ENCODE assay signal across 9 cellular contexts in genomic region chr14:101808020-101808641, GRCh38. TPM values are rescaled to one million over a fixed set of nuclear protein-coding genes. Genes with fewer than 3 reads are reported as not detected.
A peak's percentile ranks its signal among the peaks of the same experiment; 100 is the strongest.
DNase-seq lines count a peak whose midpoint lies in the region; ATAC-seq and TF ChIP-seq lines count a peak whose summit lies in the region.
"Had no signal": no experiment of that assay in that cellular context is flagged by ENCODE, and none has a peak within 500 bp of the region (broad histone marks: within the 10 kb centered on the region; RNA-seq: fewer than 3 reads in every experiment).

No MANE protein-coding gene starts in this region.

- no peaks in the 10 kb centered on the region for H3K9me3 Mint-ChIP-seq in T-helper 2 cell treated with Interferon-gamma antibody and Interleukin-4, amounts not matched to agents 5 μg/mL and 100 μg/mL, for 36 hours
- no peaks in the 10 kb centered on the region for H3K9me3 Mint-ChIP-seq in stimulated activated memory B cell treated with anti-CD40 and anti-IgM and Interleukin-4, amounts not matched to agents 10 μg/mL and 1 μg/mL and 100 μg/mL, for 72 hours

- TF ChIP-seq CTCF in OCI-LY3 (IDR thresholded peaks at IDR 0.05; ENCODE audit: low read depth, low read length) (no peak), epithelial cell of proximal tubule (conservative IDR thresholded peaks at IDR 0.05; ENCODE audit: low read depth, low read length) (peak; percentile 13)

- H3K9me3 ChIP-seq in OCI-LY3 (ENCODE audit: insufficient read depth, low read length), result no peaks in the 10 kb centered on the region
- H3K9me3 ChIP-seq: Caco-2 had no signal

- peaks cover 3% of the 10 kb centered on the region for H3K36me3 ChIP-seq in OCI-LY3 (replicated peaks; ENCODE audit: low read depth, low read length)

- H4K20me1 ChIP-seq in OCI-LY3 (ENCODE audit: insufficient read depth, low read length), result peaks cover 22% of the 10 kb centered on the region

- H3K27me3 ChIP-seq in OCI-LY3 (ENCODE audit: low read depth, low read length), result no peaks in the 10 kb centered on the region

- ATAC-seq in stimulated activated memory B cell treated with anti-CD40 and anti-IgM and Interleukin-4, amounts not matched to agents 10 μg/mL and 1 μg/mL and 100 μg/mL, for 72 hours, result no peak
- ATAC-seq in GM19023 (IDR thresholded peaks at IDR 0.05; ENCODE audit: unreplicated experiment) (no peak), HG03175 (IDR thresholded peaks at IDR 0.05; ENCODE audit: unreplicated experiment) (no peak)

- no peak overlapping the region for H2AFZ ChIP-seq in OCI-LY3 (ENCODE audit: low read depth, low read length)

- peaks cover 32% of the 10 kb centered on the region for H3K4me1 Mint-ChIP-seq in T-helper 2 cell treated with Interferon-gamma antibody and Interleukin-4, amounts not matched to agents 5 μg/mL and 100 μg/mL, for 36 hours (ENCODE audit: low read depth)
- peaks cover 30% of the 10 kb centered on the region for H3K4me1 Mint-ChIP-seq in stimulated activated memory B cell treated with anti-CD40 and anti-IgM and Interleukin-4, amounts not matched to agents 10 μg/mL and 1 μg/mL and 100 μg/mL, for 72 hours

- H3K9ac ChIP-seq in OCI-LY3 (ENCODE audit: low read length), result no peak overlapping the region

- H3K36me3 Mint-ChIP-seq in T-helper 2 cell treated with Interferon-gamma antibody and Interleukin-4, amounts not matched to agents 5 μg/mL and 100 μg/mL, for 36 hours (ENCODE audit: low read depth), result peaks cover 28% of the 10 kb centered on the region
- peaks cover 13% of the 10 kb centered on the region for H3K36me3 Mint-ChIP-seq in stimulated activated memory B cell treated with anti-CD40 and anti-IgM and Interleukin-4, amounts not matched to agents 10 μg/mL and 1 μg/mL and 100 μg/mL, for 72 hours

- no peak overlapping the region for H3K4me3 ChIP-seq in OCI-LY3 (ENCODE audit: low read length)
- H3K4me3 ChIP-seq in epithelial cell of proximal tubule (ENCODE audit: low read depth, low read length), result no peak overlapping the region

- peak overlapping the region; percentile 61 for H3K27ac Mint-ChIP-seq in T-helper 2 cell treated with Interferon-gamma antibody and Interleukin-4, amounts not matched to agents 5 μg/mL and 100 μg/mL, for 36 hours
- H3K27ac Mint-ChIP-seq in stimulated activated memory B cell treated with anti-CD40 and anti-IgM and Interleukin-4, amounts not matched to agents 10 μg/mL and 1 μg/mL and 100 μg/mL, for 72 hours, result peak overlapping the region; percentile 62

- peaks cover 30% of the 10 kb centered on the region for H3K79me2 ChIP-seq in OCI-LY3 (ENCODE audit: low read length)

- peak overlapping the region; percentile 35 for H3K4me3 Mint-ChIP-seq in T-helper 2 cell treated with Interferon-gamma antibody and Interleukin-4, amounts not matched to agents 5 μg/mL and 100 μg/mL, for 36 hours
- no peak overlapping the region for H3K4me3 Mint-ChIP-seq in stimulated activated memory B cell treated with anti-CD40 and anti-IgM and Interleukin-4, amounts not matched to agents 10 μg/mL and 1 μg/mL and 100 μg/mL, for 72 hours

- H3K27ac ChIP-seq in OCI-LY3 (ENCODE audit: low read length), result no peak overlapping the region

- H3K4me1 ChIP-seq in OCI-LY3 (ENCODE audit: low read length), result peaks cover 20% of the 10 kb centered on the region

- peak overlapping the region; percentile 1; the same call in 1 of the 2 replicates for H3K4me2 ChIP-seq in OCI-LY3 (ENCODE audit: low read length)

- no peak for DNase-seq in T-helper 2 cell treated with Interferon-gamma antibody and Interleukin-4, amounts not matched to agents 5 μg/mL and 100 μg/mL, for 36 hours (ENCODE audit: low spot score)
- DNase-seq in T-helper 2 cell (no peak), epithelial cell of proximal tubule (ENCODE audit: low read depth) (no peak), posterior vena cava (ENCODE audit: low spot score) (no peak)

- intact Hi-C loops in posterior vena cava (cut with DNase I), result no loop called here

- H3K27me3 Mint-ChIP-seq in T-helper 2 cell treated with Interferon-gamma antibody and Interleukin-4, amounts not matched to agents 5 μg/mL and 100 μg/mL, for 36 hours (ENCODE audit: low read depth), result no peaks in the 10 kb centered on the region
- no peaks in the 10 kb centered on the region for H3K27me3 Mint-ChIP-seq in stimulated activated memory B cell treated with anti-CD40 and anti-IgM and Interleukin-4, amounts not matched to agents 10 μg/mL and 1 μg/mL and 100 μg/mL, for 72 hours

RNA-seq across cellular contexts. Expression of gene PPP2R5C, which starts 46.6 kb away (rescaled TPM):
- total RNA-seq in epithelial cell of proximal tubule (61.6 and 63.5 TPM in 2 replicates), posterior vena cava (100 to 1,000 TPM; 132 to 135 TPM)
